In the genomic region with DNA sequence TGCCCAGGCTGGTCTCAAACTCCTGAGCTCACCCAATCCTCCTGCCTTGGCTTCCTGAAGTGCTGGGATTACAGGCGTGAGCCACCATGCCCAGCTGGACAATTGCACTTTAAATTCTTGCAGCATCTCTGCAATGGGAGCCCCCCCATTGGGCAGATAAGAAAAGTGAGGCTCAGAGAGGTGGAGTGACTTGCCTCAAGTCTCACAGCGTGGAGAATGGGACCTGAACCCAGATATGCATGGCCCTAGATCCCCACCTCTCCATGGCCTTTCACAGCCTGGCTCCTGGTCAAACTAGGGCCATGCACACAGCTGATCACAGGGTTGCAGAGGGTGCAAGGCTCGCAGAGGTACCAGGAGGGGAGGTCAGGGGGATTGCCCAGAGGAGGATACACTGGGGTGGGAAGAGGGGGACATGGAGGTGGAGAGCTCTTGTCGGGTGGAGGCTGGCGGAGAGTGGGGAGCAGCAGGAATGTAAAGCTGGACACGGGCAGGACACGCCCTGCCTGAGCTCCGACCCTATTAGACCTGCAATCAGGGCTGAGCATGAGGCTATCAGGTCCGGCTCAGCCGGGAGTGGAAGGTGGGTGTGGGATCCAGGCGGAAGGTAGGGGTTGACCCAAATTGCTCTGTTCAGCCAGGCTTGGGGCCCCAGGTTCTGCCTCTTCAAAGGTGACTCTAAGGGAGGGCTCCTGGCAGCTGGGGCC, we compare ENCODE assay signal across 1 cellular context.
A peak's percentile ranks its signal among the peaks of the same experiment; 100 is the strongest.
TF ChIP-seq lines count a peak whose summit lies in the region.

No MANE protein-coding gene starts in this region.

TF ChIP-seq in HepG2, 621 proteins besides CTCF, POLR2A, EP300 and RAD21 (continues in another document):
- TF ChIP-seq PHF5A (CRISPR knock-in tag; IDR thresholded peaks at IDR 0.05; ENCODE audit: low read depth, unreplicated experiment), result no peak
- TF ChIP-seq ZSCAN21 (CRISPR knock-in tag; IDR thresholded peaks at IDR 0.05; ENCODE audit: borderline replicate concordance), result no peak
- no peak for TF ChIP-seq MBD4 (IDR thresholded peaks at IDR 0.05; ENCODE audit: borderline replicate concordance, low read length)
- TF ChIP-seq, protein P1, sequence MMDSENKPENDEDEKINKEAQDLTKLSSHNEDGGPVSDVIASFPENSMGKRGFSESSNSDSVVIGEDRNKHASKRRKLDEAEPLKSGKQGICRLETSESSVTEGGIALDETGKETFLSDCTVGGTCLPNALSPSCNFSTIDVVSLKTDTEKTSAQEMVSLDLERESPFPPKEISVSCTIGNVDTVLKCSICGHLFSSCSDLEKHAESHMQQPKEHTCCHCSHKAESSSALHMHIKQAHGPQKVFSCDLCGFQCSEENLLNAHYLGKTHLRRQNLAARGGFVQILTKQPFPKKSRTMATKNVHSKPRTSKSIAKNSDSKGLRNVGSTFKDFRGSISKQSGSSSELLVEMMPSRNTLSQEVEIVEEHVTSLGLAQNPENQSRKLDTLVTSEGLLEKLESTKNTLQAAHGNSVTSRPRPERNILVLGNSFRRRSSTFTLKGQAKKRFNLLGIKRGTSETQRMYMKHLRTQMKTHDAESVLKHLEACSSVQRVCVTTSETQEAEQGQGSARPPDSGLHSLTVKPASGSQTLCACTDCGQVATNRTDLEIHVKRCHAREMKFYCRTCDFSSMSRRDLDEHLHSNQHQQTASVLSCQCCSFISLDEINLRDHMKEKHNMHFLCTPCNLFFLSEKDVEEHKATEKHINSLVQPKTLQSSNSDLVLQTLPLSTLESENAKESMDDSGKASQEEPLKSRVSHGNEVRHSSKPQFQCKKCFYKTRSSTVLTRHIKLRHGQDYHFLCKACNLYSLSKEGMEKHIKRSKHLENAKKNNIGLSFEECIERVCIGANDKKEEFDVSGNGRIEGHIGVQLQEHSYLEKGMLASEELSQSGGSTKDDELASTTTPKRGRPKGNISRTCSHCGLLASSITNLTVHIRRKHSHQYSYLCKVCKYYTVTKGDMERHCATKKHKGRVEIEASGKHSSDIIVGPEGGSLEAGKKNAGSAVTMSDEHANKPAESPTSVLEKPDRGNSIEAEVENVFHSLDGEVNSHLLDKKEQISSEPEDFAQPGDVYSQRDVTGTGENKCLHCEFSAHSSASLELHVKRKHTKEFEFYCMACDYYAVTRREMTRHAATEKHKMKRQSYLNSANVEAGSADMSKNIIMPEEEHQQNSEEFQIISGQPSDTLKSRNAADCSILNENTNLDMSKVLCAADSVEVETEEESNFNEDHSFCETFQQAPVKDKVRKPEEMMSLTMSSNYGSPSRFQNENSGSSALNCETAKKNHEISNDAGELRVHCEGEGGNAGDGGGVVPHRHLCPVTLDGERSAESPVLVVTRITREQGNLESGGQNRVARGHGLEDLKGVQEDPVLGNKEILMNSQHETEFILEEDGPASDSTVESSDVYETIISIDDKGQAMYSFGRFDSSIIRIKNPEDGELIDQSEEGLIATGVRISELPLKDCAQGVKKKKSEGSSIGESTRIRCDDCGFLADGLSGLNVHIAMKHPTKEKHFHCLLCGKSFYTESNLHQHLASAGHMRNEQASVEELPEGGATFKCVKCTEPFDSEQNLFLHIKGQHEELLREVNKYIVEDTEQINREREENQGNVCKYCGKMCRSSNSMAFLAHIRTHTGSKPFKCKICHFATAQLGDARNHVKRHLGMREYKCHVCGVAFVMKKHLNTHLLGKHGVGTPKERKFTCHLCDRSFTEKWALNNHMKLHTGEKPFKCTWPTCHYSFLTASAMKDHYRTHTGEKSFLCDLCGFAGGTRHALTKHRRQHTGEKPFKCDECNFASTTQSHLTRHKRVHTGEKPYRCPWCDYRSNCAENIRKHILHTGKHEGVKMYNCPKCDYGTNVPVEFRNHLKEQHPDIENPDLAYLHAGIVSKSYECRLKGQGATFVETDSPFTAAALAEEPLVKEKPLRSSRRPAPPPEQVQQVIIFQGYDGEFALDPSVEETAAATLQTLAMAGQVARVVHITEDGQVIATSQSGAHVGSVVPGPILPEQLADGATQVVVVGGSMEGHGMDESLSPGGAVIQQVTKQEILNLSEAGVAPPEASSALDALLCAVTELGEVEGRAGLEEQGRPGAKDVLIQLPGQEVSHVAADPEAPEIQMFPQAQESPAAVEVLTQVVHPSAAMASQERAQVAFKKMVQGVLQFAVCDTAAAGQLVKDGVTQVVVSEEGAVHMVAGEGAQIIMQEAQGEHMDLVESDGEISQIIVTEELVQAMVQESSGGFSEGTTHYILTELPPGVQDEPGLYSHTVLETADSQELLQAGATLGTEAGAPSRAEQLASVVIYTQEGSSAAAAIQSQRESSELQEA (CRISPR knock-in tag; IDR thresholded peaks at IDR 0.05; ENCODE audit: not compliant biosample characterization), result no peak
- 0 out of 2 replicates have a peak, but pooled peaks have one; percentile 20 for TF ChIP-seq PHF8 (CRISPR knock-in tag; IDR thresholded peaks at IDR 0.05)
- TF ChIP-seq ZNF160 (CRISPR knock-in tag; IDR thresholded peaks at IDR 0.05), result no peak
- TF ChIP-seq CEBPB (IDR thresholded peaks at IDR 0.05; ENCODE audit: borderline replicate concordance, low read depth, low read length), result no peak
- TF ChIP-seq ZSCAN29 (CRISPR knock-in tag; conservative IDR thresholded peaks at IDR 0.05), result no peak
- no peak for TF ChIP-seq ZNF484 (CRISPR knock-in tag; IDR thresholded peaks at IDR 0.05; ENCODE audit: borderline replicate concordance, low read depth)
- TF ChIP-seq ZNF768 (CRISPR knock-in tag; IDR thresholded peaks at IDR 0.05), result peak; percentile 91
- TF ChIP-seq, protein P2, sequence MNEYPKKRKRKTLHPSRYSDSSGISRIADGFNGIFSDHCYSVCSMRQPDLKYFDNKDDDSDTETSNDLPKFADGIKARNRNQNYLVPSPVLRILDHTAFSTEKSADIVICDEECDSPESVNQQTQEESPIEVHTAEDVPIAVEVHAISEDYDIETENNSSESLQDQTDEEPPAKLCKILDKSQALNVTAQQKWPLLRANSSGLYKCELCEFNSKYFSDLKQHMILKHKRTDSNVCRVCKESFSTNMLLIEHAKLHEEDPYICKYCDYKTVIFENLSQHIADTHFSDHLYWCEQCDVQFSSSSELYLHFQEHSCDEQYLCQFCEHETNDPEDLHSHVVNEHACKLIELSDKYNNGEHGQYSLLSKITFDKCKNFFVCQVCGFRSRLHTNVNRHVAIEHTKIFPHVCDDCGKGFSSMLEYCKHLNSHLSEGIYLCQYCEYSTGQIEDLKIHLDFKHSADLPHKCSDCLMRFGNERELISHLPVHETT (CRISPR knock-in tag; conservative IDR thresholded peaks at IDR 0.05), result no peak
- no peak for TF ChIP-seq ZNF747 (CRISPR knock-in tag; IDR thresholded peaks at IDR 0.05; ENCODE audit: borderline replicate concordance)
- TF ChIP-seq, protein P3, sequence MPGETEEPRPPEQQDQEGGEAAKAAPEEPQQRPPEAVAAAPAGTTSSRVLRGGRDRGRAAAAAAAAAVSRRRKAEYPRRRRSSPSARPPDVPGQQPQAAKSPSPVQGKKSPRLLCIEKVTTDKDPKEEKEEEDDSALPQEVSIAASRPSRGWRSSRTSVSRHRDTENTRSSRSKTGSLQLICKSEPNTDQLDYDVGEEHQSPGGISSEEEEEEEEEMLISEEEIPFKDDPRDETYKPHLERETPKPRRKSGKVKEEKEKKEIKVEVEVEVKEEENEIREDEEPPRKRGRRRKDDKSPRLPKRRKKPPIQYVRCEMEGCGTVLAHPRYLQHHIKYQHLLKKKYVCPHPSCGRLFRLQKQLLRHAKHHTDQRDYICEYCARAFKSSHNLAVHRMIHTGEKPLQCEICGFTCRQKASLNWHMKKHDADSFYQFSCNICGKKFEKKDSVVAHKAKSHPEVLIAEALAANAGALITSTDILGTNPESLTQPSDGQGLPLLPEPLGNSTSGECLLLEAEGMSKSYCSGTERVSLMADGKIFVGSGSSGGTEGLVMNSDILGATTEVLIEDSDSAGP (CRISPR knock-in tag; IDR thresholded peaks at IDR 0.05; ENCODE audit: borderline replicate concordance), result 0 out of 2 replicates have a peak, but pooled peaks have one; percentile 48
- 0 out of 2 replicates have a peak, but pooled peaks have one; percentile 37 for TF ChIP-seq POLR2G (IDR thresholded peaks at IDR 0.05; ENCODE audit: low read depth, low read length)
- no peak for TF ChIP-seq RORA (CRISPR knock-in tag; IDR thresholded peaks at IDR 0.05)
- TF ChIP-seq GTF2F1 (IDR thresholded peaks at IDR 0.05; ENCODE audit: low read length), result no peak
- TF ChIP-seq TCF7L2 (IDR thresholded peaks at IDR 0.05; ENCODE audit: low read depth, low read length), result no peak
- TF ChIP-seq XRCC5 (optimal IDR thresholded peaks at IDR 0.05; ENCODE audit: low read length), result no peak
- no peak for TF ChIP-seq REPIN1 (CRISPR knock-in tag; IDR thresholded peaks at IDR 0.05; ENCODE audit: borderline replicate concordance, low read depth)
- TF ChIP-seq, protein P4, sequence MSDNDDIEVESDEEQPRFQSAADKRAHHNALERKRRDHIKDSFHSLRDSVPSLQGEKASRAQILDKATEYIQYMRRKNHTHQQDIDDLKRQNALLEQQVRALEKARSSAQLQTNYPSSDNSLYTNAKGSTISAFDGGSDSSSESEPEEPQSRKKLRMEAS (IDR thresholded peaks at IDR 0.05), result no peak
- TF ChIP-seq, protein P5, sequence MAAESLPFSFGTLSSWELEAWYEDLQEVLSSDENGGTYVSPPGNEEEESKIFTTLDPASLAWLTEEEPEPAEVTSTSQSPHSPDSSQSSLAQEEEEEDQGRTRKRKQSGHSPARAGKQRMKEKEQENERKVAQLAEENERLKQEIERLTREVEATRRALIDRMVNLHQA (CRISPR knock-in tag; IDR thresholded peaks at IDR 0.05), result no peak
- no peak for TF ChIP-seq ZNF891 (CRISPR knock-in tag; IDR thresholded peaks at IDR 0.05)
- TF ChIP-seq ZNF629 (CRISPR knock-in tag; conservative IDR thresholded peaks at IDR 0.05), result 0 out of 2 replicates have a peak, but pooled peaks have one; percentile 22
- no peak for TF ChIP-seq PAWR (CRISPR knock-in tag; IDR thresholded peaks at IDR 0.05; ENCODE audit: borderline replicate concordance)
- TF ChIP-seq, protein P6, sequence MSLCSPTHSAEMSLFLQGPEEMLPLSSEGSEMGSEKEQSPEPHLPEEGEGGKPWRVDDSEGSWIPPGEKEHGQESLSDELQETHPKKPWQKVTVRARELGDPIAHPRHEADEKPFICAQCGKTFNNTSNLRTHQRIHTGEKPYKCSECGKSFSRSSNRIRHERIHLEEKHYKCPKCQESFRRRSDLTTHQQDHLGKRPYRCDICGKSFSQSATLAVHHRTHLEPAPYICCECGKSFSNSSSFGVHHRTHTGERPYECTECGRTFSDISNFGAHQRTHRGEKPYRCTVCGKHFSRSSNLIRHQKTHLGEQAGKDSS (CRISPR knock-in tag; IDR thresholded peaks at IDR 0.05; ENCODE audit: borderline replicate concordance, low read depth), result no peak
- 0 out of 2 replicates have a peak, but pooled peaks have one; percentile 15 for TF ChIP-seq ZMYM4 (CRISPR knock-in tag; IDR thresholded peaks at IDR 0.05)
- TF ChIP-seq ZNF121 (CRISPR knock-in tag; IDR thresholded peaks at IDR 0.05), result peak; percentile 70; the same call in 1 of the 2 replicates
- TF ChIP-seq, protein P7, sequence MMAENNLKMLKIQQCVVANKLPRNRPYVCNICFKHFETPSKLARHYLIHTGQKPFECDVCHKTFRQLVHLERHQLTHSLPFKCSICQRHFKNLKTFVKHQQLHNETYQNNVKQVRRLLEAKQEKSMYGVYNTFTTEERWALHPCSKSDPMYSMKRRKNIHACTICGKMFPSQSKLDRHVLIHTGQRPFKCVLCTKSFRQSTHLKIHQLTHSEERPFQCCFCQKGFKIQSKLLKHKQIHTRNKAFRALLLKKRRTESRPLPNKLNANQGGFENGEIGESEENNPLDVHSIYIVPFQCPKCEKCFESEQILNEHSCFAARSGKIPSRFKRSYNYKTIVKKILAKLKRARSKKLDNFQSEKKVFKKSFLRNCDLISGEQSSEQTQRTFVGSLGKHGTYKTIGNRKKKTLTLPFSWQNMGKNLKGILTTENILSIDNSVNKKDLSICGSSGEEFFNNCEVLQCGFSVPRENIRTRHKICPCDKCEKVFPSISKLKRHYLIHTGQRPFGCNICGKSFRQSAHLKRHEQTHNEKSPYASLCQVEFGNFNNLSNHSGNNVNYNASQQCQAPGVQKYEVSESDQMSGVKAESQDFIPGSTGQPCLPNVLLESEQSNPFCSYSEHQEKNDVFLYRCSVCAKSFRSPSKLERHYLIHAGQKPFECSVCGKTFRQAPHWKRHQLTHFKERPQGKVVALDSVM (CRISPR knock-in tag; IDR thresholded peaks at IDR 0.05), result no peak
- no peak for TF ChIP-seq SIN3A (IDR thresholded peaks at IDR 0.05; ENCODE audit: borderline replicate concordance, low read depth, low read length)
- TF ChIP-seq MTA3 (CRISPR knock-in tag; IDR thresholded peaks at IDR 0.05), result no peak
- TF ChIP-seq TBP (CRISPR knock-in tag; IDR thresholded peaks at IDR 0.05), result no peak
- no peak for TF ChIP-seq TSC22D2 (CRISPR knock-in tag; IDR thresholded peaks at IDR 0.05; ENCODE audit: borderline replicate concordance)
- no peak for TF ChIP-seq ZNF7 (CRISPR knock-in tag; IDR thresholded peaks at IDR 0.05)
- no peak for TF ChIP-seq DNMT3B (CRISPR knock-in tag; conservative IDR thresholded peaks at IDR 0.05)
- TF ChIP-seq KMT2B (CRISPR knock-in tag; IDR thresholded peaks at IDR 0.05), result no peak
- TF ChIP-seq, protein P8, sequence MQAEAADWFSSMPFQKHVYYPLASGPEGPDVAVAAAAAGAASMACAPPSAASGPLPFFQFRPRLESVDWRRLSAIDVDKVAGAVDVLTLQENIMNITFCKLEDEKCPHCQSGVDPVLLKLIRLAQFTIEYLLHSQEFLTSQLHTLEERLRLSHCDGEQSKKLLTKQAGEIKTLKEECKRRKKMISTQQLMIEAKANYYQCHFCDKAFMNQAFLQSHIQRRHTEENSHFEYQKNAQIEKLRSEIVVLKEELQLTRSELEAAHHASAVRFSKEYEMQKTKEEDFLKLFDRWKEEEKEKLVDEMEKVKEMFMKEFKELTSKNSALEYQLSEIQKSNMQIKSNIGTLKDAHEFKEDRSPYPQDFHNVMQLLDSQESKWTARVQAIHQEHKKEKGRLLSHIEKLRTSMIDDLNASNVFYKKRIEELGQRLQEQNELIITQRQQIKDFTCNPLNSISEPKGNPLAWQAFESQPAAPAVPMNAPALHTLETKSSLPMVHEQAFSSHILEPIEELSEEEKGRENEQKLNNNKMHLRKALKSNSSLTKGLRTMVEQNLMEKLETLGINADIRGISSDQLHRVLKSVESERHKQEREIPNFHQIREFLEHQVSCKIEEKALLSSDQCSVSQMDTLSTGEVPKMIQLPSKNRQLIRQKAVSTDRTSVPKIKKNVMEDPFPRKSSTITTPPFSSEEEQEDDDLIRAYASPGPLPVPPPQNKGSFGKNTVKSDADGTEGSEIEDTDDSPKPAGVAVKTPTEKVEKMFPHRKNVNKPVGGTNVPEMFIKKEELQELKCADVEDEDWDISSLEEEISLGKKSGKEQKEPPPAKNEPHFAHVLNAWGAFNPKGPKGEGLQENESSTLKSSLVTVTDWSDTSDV (CRISPR knock-in tag; IDR thresholded peaks at IDR 0.05), result no peak
- TF ChIP-seq, protein P9, sequence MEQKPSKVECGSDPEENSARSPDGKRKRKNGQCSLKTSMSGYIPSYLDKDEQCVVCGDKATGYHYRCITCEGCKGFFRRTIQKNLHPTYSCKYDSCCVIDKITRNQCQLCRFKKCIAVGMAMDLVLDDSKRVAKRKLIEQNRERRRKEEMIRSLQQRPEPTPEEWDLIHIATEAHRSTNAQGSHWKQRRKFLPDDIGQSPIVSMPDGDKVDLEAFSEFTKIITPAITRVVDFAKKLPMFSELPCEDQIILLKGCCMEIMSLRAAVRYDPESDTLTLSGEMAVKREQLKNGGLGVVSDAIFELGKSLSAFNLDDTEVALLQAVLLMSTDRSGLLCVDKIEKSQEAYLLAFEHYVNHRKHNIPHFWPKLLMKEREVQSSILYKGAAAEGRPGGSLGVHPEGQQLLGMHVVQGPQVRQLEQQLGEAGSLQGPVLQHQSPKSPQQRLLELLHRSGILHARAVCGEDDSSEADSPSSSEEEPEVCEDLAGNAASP (CRISPR knock-in tag; IDR thresholded peaks at IDR 0.05; ENCODE audit: borderline replicate concordance), result no peak
- TF ChIP-seq ZC3H4 (CRISPR knock-in tag; IDR thresholded peaks at IDR 0.05; ENCODE audit: borderline replicate concordance), result no peak
- 0 out of 2 replicates have a peak, but pooled peaks have one; percentile 36 for TF ChIP-seq SP4 (CRISPR knock-in tag; IDR thresholded peaks at IDR 0.05)
- no peak for TF ChIP-seq ZNF607 (CRISPR knock-in tag; IDR thresholded peaks at IDR 0.05; ENCODE audit: borderline replicate concordance)
- TF ChIP-seq NFKBIZ (CRISPR knock-in tag; IDR thresholded peaks at IDR 0.05), result no peak
- TF ChIP-seq ZNF468 (CRISPR knock-in tag; IDR thresholded peaks at IDR 0.05), result no peak
